Comparison of ENCODE assay signal across 8 cellular contexts in the genomic region with DNA sequence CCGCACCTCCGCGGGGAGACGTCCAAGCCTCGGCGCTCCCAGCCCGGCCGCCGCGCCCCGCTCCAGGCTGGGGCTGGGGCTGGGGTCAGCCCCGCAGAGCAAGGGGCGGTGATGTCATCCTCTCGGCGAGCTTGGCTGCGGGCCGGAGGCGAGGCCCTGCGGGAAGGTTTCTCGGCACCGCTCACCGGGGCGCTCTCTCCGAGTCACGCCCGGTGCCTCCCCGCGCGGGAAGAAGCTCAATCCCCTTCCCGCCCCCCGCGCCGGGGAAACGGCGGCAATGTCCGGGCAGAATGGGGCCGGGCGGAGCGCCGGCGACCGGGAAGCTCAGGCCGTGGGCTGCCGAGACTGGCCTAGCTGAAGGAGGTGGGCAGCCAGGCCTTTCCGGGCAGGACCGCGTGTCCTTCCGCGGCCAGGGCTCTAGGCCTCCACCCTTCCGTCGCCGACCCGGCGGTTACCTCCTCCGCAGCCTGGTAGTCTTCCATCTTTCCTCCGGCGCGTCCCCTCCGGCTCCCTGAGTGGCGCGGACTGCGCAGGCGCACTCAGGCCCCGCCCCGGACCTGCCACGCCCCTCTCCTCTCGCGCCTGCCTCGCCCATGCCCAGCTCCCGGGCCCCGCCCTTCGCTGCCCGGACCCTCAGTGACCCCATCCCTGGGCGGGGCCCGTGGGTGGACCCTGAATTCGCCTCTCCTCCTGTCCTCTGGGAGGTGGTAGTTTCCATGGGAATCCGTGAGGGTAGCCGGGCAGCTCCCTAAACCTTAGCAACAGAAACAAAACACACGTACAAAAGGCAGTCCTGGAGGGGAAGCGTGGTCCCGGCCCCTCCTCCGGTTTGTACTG. TPM values are rescaled to one million over a fixed set of nuclear protein-coding genes. Genes with fewer than 3 reads are reported as not detected.
DNase-seq lines count a peak whose midpoint lies in the region; ATAC-seq and TF ChIP-seq lines count a peak whose summit lies in the region.

A gene (minus strand): TSS at position 517 of the 837 bp plus-strand sequence. CDS start 35 bp downstream, at position 482.

- peak; percentile 95 for DNase-seq in BE2C
- DNase-seq in NCI-H524 treated with DMSO at 0.1 percent for 48 hours (lab: John Stamatoyannopoulos, UW), result peak; percentile 79
- peak; percentile 83 for DNase-seq in activated CD4-positive, alpha-beta T cell treated with anti-CD3 and anti-CD28 coated beads, Interleukin-2, amount 50 U/mL, for 1 hour
- DNase-seq in dedifferentiated amniotic fluid mesenchymal stem cell (ENCODE audit: extremely low spot score), result peak; percentile 77
- peak; percentile 96 for DNase-seq in left lobe of liver (ENCODE audit: low spot score)
- DNase-seq in stimulated activated CD4-positive, alpha-beta T cell treated with anti-CD3 and anti-CD28 coated beads, Interleukin-2, amount 100 ng/mL, for 4 hours (ENCODE audit: low read depth), result peak; percentile 78

- H3K4me3 ChIP-seq in BE2C (ENCODE audit: low read depth, low read length), result peak within 1 kb of the TSS; percentile 95

- TF ChIP-seq POLR2A in GM19099 (IDR thresholded peaks at IDR 0.05; ENCODE audit: extremely low read depth, insufficient read length, low read depth), result peak; percentile 86

- H3K27me3 ChIP-seq in BE2C, result no peaks in the 10 kb centered on the region

- no peaks in the 10 kb centered on the region for H3K9me3 ChIP-seq in BE2C

- peak; percentile 32 for ATAC-seq in HG03378 (IDR thresholded peaks at IDR 0.05; ENCODE audit: unreplicated experiment)
- ATAC-seq in left lobe of liver, result peak; percentile 97

- TF ChIP-seq CTCF in BE2C (IDR thresholded peaks at IDR 0.05; ENCODE audit: low read depth, low read length), result no peak

- peaks cover 20% of the 10 kb centered on the region for H3K36me3 ChIP-seq in BE2C

- peaks cover under 1% of the 10 kb centered on the region for H3K4me1 ChIP-seq in BE2C

RNA-seq across cellular contexts. Expression of the gene that starts here (rescaled TPM):
- polyA plus RNA-seq in BE2C (2012; ENCODE audit: insufficient read depth, insufficient read length, low read depth), result 122 TPM
- 29.9 TPM for total RNA-seq in left lobe of liver

Comparison
In these comparisons a context has a peak if more than half of its experiments do, and no peak if none do; other contexts are left out.
1. Peak in every context shown above with its lines: DNase-seq, ATAC-seq and H3K4me3 ChIP-seq.